Comparison of ENCODE assay signal across 23 cellular contexts in the genomic region with DNA sequence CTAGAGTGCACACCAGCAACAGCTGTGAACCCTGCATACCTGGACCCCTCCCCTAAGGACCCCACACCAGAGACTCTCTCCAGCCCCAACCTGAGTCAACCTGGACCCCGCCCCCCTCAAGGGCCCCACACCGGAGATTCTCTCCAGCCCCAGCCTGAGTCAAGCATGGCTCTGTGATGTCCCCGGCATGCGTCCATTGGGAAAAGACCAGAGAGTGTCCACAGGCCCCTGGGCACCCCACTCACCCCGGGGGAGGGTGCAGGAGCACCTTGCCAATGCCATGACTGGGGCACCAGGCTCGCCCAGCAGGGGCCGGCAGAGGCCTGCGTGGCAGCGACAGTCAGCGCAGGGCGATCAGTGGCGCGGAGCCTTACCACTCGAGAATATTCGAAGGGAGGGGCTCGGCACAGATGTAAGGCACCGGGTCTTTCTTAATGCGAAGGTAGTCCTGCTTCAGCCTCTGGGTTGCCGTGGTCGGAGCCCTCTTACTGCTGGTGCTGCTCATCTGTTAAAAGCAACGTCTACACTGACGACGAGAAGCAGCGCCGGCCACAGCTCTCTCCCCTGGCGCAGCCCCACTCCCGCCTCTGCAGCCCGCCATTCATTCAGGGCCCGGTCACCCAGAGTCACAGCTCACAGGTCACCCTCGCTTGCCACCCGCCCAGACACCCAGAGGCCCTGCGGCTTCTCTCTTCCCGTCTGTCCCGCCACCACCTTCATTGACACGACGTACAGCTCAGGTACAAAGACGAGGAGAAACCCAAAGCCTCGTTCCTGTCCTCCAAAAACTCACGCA. TPM values are rescaled to one million over a fixed set of nuclear protein-coding genes. Genes with fewer than 3 reads are reported as not detected.
DNase-seq lines count a peak whose midpoint lies in the region; ATAC-seq and TF ChIP-seq lines count a peak whose summit lies in the region.
"Had no signal": no experiment of that assay in that cellular context is flagged by ENCODE, and none has a peak within 500 bp of the region (broad histone marks: within the 10 kb centered on the region; RNA-seq: fewer than 3 reads in every experiment).

No MANE protein-coding gene starts in this region.

- no peak overlapping the region for H3K4me3 Mint-ChIP-seq in activated CD8-positive, alpha-beta T cell treated with anti-CD3 and anti-CD28 coated beads for 36 hours
- no peak overlapping the region for H3K4me3 Mint-ChIP-seq in activated CD8-positive, alpha-beta T cell treated with anti-CD3 and anti-CD28 coated beads, Interleukin-2, amount 10 ng/mL, durations not matched to agents 7 days and 5 days
- H3K4me3 Mint-ChIP-seq in HFFc6 (no peak overlapping the region), endothelial cell (ENCODE audit: unreplicated experiment) (no peak overlapping the region)

- H3K4me2 ChIP-seq in osteoblast (ENCODE audit: insufficient read depth, low read length): no peak overlapping the region

- H3K27ac Mint-ChIP-seq in activated CD8-positive, alpha-beta T cell treated with anti-CD3 and anti-CD28 coated beads for 36 hours: peak overlapping the region; percentile 11
- no peak overlapping the region for H3K27ac Mint-ChIP-seq in activated CD8-positive, alpha-beta T cell treated with anti-CD3 and anti-CD28 coated beads, Interleukin-2, amount 10 ng/mL, durations not matched to agents 7 days and 5 days
- H3K27ac Mint-ChIP-seq in HFFc6 (peak overlapping the region; percentile 79), endothelial cell (ENCODE audit: unreplicated experiment) (peak overlapping the region; percentile 57)

- H3K79me2 ChIP-seq in osteoblast (ENCODE audit: insufficient read depth, low read length): peaks cover 79% of the 10 kb centered on the region

- no peak overlapping the region for H3K4me3 ChIP-seq in osteoblast (ENCODE audit: insufficient read depth, low read length)
- H3K4me3 ChIP-seq: GM12878, GM23248, HAP-1, Peyer's patch, SJSA1 had no signal

- TF ChIP-seq CTCF in activated CD8-positive, alpha-beta T cell treated with anti-CD3 and anti-CD28 coated beads for 36 hours (IDR thresholded peaks at IDR 0.05): no peak
- TF ChIP-seq CTCF in HFFc6 (IDR thresholded peaks at IDR 0.05): no peak
- no peak for TF ChIP-seq CTCF in endothelial cell (IDR thresholded peaks at IDR 0.05; ENCODE audit: unreplicated experiment)
- no peak for TF ChIP-seq CTCF in osteoblast (IDR thresholded peaks at IDR 0.05; ENCODE audit: extremely low read depth, low read depth, low read length)

- no peak for DNase-seq in activated CD8-positive, alpha-beta T cell treated with anti-CD3 and anti-CD28 coated beads for 36 hours
- no peak for DNase-seq in activated CD8-positive, alpha-beta T cell treated with anti-CD3 and anti-CD28 coated beads, Interleukin-2, amount 10 ng/mL, durations not matched to agents 7 days and 5 days
- DNase-seq in HFFc6: no peak
- no peak for DNase-seq in endothelial cell (ENCODE audit: low spot score)
- no peak for DNase-seq in osteoblast (ENCODE audit: insufficient read length, low spot score, missing footprints)
- DNase-seq in hippocampal formation (lab: John Stamatoyannopoulos, UW): no peak
- no peak for DNase-seq in 8988T
- DNase-seq: BE2C, COR-L47, DMS79 treated with DMSO at 0.1 percent for 48 hours, GM23248, NCI-H1105, NCI-H146, NCI-H2029, NCI-H226, NCI-H510A treated with DMSO at 0.1 percent for 48 hours, NCI-H82, Peyer's patch had no signal

- H3K36me3 Mint-ChIP-seq in activated CD8-positive, alpha-beta T cell treated with anti-CD3 and anti-CD28 coated beads for 36 hours (ENCODE audit: low read depth): peaks cover 37% of the 10 kb centered on the region
- H3K36me3 Mint-ChIP-seq in activated CD8-positive, alpha-beta T cell treated with anti-CD3 and anti-CD28 coated beads, Interleukin-2, amount 10 ng/mL, durations not matched to agents 7 days and 5 days (ENCODE audit: low read depth): peaks cover 48% of the 10 kb centered on the region
- H3K36me3 Mint-ChIP-seq in HFFc6 (ENCODE audit: low read depth) (peaks cover 39% of the 10 kb centered on the region), endothelial cell (ENCODE audit: low read depth, unreplicated experiment) (peaks cover 36% of the 10 kb centered on the region)

- H3K36me3 ChIP-seq in osteoblast (ENCODE audit: insufficient read depth, low read length): peaks cover 48% of the 10 kb centered on the region

- H3K27me3 Mint-ChIP-seq in activated CD8-positive, alpha-beta T cell treated with anti-CD3 and anti-CD28 coated beads for 36 hours: no peaks in the 10 kb centered on the region
- no peaks in the 10 kb centered on the region for H3K27me3 Mint-ChIP-seq in activated CD8-positive, alpha-beta T cell treated with anti-CD3 and anti-CD28 coated beads, Interleukin-2, amount 10 ng/mL, durations not matched to agents 7 days and 5 days (ENCODE audit: low read depth)
- peaks cover 10% of the 10 kb centered on the region for H3K27me3 Mint-ChIP-seq in HFFc6 (ENCODE audit: insufficient read depth)
- H3K27me3 Mint-ChIP-seq in endothelial cell (ENCODE audit: unreplicated experiment): peaks cover 15% of the 10 kb centered on the region

- peaks cover 31% of the 10 kb centered on the region for H4K20me1 ChIP-seq in osteoblast (ENCODE audit: insufficient read depth, low read length)

- no peaks in the 10 kb centered on the region for H3K9me3 ChIP-seq in osteoblast (ENCODE audit: low read depth, low read length)
- H3K9me3 ChIP-seq: BE2C, HAP-1, Peyer's patch, SJSA1 had no signal

- intact Hi-C loops in activated CD8-positive, alpha-beta T cell treated with anti-CD3 and anti-CD28 coated beads for 36 hours (cut with micrococcal nuclease): no loop called here

- peak overlapping the region; percentile 28 for H3K27ac ChIP-seq in osteoblast (ENCODE audit: low read depth, low read length)
- H3K27ac ChIP-seq: GM23248, Peyer's patch had no signal

- peaks cover 42% of the 10 kb centered on the region for H3K4me1 ChIP-seq in osteoblast (ENCODE audit: insufficient read depth, low read length)
- H3K4me1 ChIP-seq: BE2C had no signal

- no peaks in the 10 kb centered on the region for H3K27me3 ChIP-seq in osteoblast (ENCODE audit: insufficient read depth, low read length)
- H3K27me3 ChIP-seq: BE2C, Peyer's patch, SJSA1 had no signal

- POLR2A ChIA-PET in activated CD8-positive, alpha-beta T cell treated with anti-CD3 and anti-CD28 coated beads for 36 hours (lab: Charles Lee): interaction anchor here (1.1 kb wide), 1 partner anchor 154 kb away, joined by 3 read pairs; no protein-coding TSS in a partner anchor
- POLR2A ChIA-PET in activated CD8-positive, alpha-beta T cell treated with anti-CD3 and anti-CD28 coated beads, Interleukin-2, amount 10 ng/mL, durations not matched to agents 7 days and 5 days (lab: Charles Lee): no interaction called here

- H3K4me1 Mint-ChIP-seq in activated CD8-positive, alpha-beta T cell treated with anti-CD3 and anti-CD28 coated beads for 36 hours (ENCODE audit: low read depth): peaks cover 37% of the 10 kb centered on the region
- H3K4me1 Mint-ChIP-seq in activated CD8-positive, alpha-beta T cell treated with anti-CD3 and anti-CD28 coated beads, Interleukin-2, amount 10 ng/mL, durations not matched to agents 7 days and 5 days (ENCODE audit: low read depth): peaks cover 34% of the 10 kb centered on the region
- peaks cover 62% of the 10 kb centered on the region for H3K4me1 Mint-ChIP-seq in HFFc6 (ENCODE audit: low read depth)
- H3K4me1 Mint-ChIP-seq in endothelial cell (ENCODE audit: unreplicated experiment): peaks cover 27% of the 10 kb centered on the region

- H3K9me3 Mint-ChIP-seq in activated CD8-positive, alpha-beta T cell treated with anti-CD3 and anti-CD28 coated beads for 36 hours: no peaks in the 10 kb centered on the region
- no peaks in the 10 kb centered on the region for H3K9me3 Mint-ChIP-seq in activated CD8-positive, alpha-beta T cell treated with anti-CD3 and anti-CD28 coated beads, Interleukin-2, amount 10 ng/mL, durations not matched to agents 7 days and 5 days (ENCODE audit: insufficient read depth)
- H3K9me3 Mint-ChIP-seq in HFFc6: no peaks in the 10 kb centered on the region
- H3K9me3 Mint-ChIP-seq in endothelial cell (ENCODE audit: unreplicated experiment): no peaks in the 10 kb centered on the region

- CTCF ChIA-PET in activated CD8-positive, alpha-beta T cell treated with anti-CD3 and anti-CD28 coated beads for 36 hours (lab: Charles Lee): no interaction called here
- CTCF ChIA-PET in activated CD8-positive, alpha-beta T cell treated with anti-CD3 and anti-CD28 coated beads, Interleukin-2, amount 10 ng/mL, durations not matched to agents 7 days and 5 days (lab: Charles Lee): interaction anchor here (1.0 kb wide), 1 partner anchor 145 kb away, joined by 4 read pairs; no protein-coding TSS in a partner anchor

- ATAC-seq in activated CD8-positive, alpha-beta T cell treated with anti-CD3 and anti-CD28 coated beads for 36 hours: no peak
- ATAC-seq in activated CD8-positive, alpha-beta T cell treated with anti-CD3 and anti-CD28 coated beads, Interleukin-2, amount 10 ng/mL, durations not matched to agents 7 days and 5 days: no peak
- ATAC-seq in HG03378 (IDR thresholded peaks at IDR 0.05; ENCODE audit: unreplicated experiment): no peak
- ATAC-seq: GM12878 had no signal

- H2AFZ ChIP-seq in osteoblast (ENCODE audit: low read length): no peak overlapping the region
- H2AFZ ChIP-seq: GM23248 had no signal

RNA-seq across cellular contexts. Expression of a gene that starts 6.0 kb away (rescaled TPM):
- 10 to 100 TPM; 52.3 to 59.2 TPM for total RNA-seq in activated CD8-positive, alpha-beta T cell treated with anti-CD3 and anti-CD28 coated beads for 36 hours
- 10 to 100 TPM; 62.3 to 67.5 TPM for total RNA-seq in activated CD8-positive, alpha-beta T cell treated with anti-CD3 and anti-CD28 coated beads, Interleukin-2, amount 10 ng/mL, durations not matched to agents 7 days and 5 days
- 10 to 100 TPM; 56.2 to 67.9 (median 61.1) TPM for total RNA-seq in HFFc6 (2021; fragmentation: NEBNext Ultra II Directional; extraction: Animal tissue kit (Norgen Biotek cat#: 25700))
- total RNA-seq in endothelial cell (ENCODE audit: unreplicated experiment) (71.9 TPM), osteoblast (31.2 and 32.6 TPM in 2 replicates)

RNA-seq across cellular contexts. Expression of a gene that starts 12.6 kb away (rescaled TPM):
- 1 to 10 TPM; 4.9 to 5.6 TPM for total RNA-seq in activated CD8-positive, alpha-beta T cell treated with anti-CD3 and anti-CD28 coated beads for 36 hours
- total RNA-seq in activated CD8-positive, alpha-beta T cell treated with anti-CD3 and anti-CD28 coated beads, Interleukin-2, amount 10 ng/mL, durations not matched to agents 7 days and 5 days: 1 to 10 TPM; 3.4 to 3.6 TPM
- total RNA-seq in HFFc6 (2021; fragmentation: NEBNext Ultra II Directional; extraction: Animal tissue kit (Norgen Biotek cat#: 25700)): 1 to 10 TPM; 1.4 to 3.0 (median 2.0) TPM
- total RNA-seq in endothelial cell (ENCODE audit: unreplicated experiment) (3.9 TPM), osteoblast (0.59 and 1.1 TPM in 2 replicates)

RNA-seq across cellular contexts. Expression of a gene that starts 21.2 kb away (rescaled TPM):
- total RNA-seq in activated CD8-positive, alpha-beta T cell treated with anti-CD3 and anti-CD28 coated beads for 36 hours: 1 to 10 TPM; 2.6 to 4.9 TPM
- total RNA-seq in activated CD8-positive, alpha-beta T cell treated with anti-CD3 and anti-CD28 coated beads, Interleukin-2, amount 10 ng/mL, durations not matched to agents 7 days and 5 days: 1 to 10 TPM; 1.8 to 2.2 TPM
- 1 to 10 TPM in 3 of 6 experiments, under 1 TPM in 3; 0.31 to 1.7 (median 1.1) TPM for total RNA-seq in HFFc6 (2021; fragmentation: NEBNext Ultra II Directional; extraction: Animal tissue kit (Norgen Biotek cat#: 25700))
- total RNA-seq in endothelial cell (ENCODE audit: unreplicated experiment) (0.69 TPM), osteoblast (0.36 and 0.59 TPM in 2 replicates)
- total RNA-seq: A172 had no signal

RNA-seq across cellular contexts. Expression of a gene that starts 35.6 kb away (rescaled TPM):
- 10 to 100 TPM; 13.1 to 14.3 TPM for total RNA-seq in activated CD8-positive, alpha-beta T cell treated with anti-CD3 and anti-CD28 coated beads for 36 hours
- 10 to 100 TPM; 21.2 to 22.4 TPM for total RNA-seq in activated CD8-positive, alpha-beta T cell treated with anti-CD3 and anti-CD28 coated beads, Interleukin-2, amount 10 ng/mL, durations not matched to agents 7 days and 5 days
- total RNA-seq in HFFc6 (2021; fragmentation: NEBNext Ultra II Directional; extraction: Animal tissue kit (Norgen Biotek cat#: 25700)): 10 to 100 TPM; 24.5 to 35.7 (median 25.8) TPM
- total RNA-seq in endothelial cell (ENCODE audit: unreplicated experiment) (43.2 TPM), osteoblast (26.5 and 29.7 TPM in 2 replicates)

RNA-seq across cellular contexts. Expression of a gene that starts 35.9 kb away (rescaled TPM):
- total RNA-seq in activated CD8-positive, alpha-beta T cell treated with anti-CD3 and anti-CD28 coated beads for 36 hours: 10 to 100 TPM; 81.5 to 87.5 TPM
- 10 to 100 TPM; 96.9 to 99.3 TPM for total RNA-seq in activated CD8-positive, alpha-beta T cell treated with anti-CD3 and anti-CD28 coated beads, Interleukin-2, amount 10 ng/mL, durations not matched to agents 7 days and 5 days
- 100 to 1,000 TPM; 182 to 231 (median 196) TPM for total RNA-seq in HFFc6 (2021; fragmentation: NEBNext Ultra II Directional; extraction: Animal tissue kit (Norgen Biotek cat#: 25700))
- total RNA-seq in endothelial cell (ENCODE audit: unreplicated experiment) (130 TPM), osteoblast (136 and 151 TPM in 2 replicates)
